In the genomic region with DNA sequence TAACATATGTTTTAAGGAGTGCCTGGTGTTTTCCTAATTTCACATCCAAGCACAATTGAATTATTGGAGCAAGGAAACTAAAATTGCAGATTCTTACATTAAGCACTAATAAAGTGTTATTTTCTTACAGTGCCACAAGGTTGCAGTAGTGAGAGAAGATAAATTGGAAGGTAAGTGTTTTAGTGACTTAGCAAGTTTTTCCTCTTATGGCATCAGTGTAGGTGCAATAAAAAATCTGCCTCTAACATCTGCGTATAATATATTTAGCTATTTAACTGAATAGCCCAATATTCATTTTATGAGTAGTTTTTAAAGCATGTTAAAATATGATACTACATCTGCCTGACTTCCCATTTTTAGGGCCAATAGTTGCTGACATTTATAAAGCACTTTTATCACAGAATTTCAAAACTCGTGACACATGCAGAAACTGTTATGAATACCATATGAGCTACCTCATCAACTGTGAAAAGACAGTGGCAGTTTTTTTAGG, we compare ENCODE assay signal across 8 cellular contexts. TPM values are rescaled to one million over a fixed set of nuclear protein-coding genes. Genes with fewer than 3 reads are reported as not detected.
DNase-seq lines count a peak whose midpoint lies in the region; ATAC-seq lines count a peak whose summit lies in the region.

No MANE protein-coding gene starts in this region.

- H3K4me3 ChIP-seq in muscle layer of colon (ENCODE audit: low read depth in 1 of 2, low read length in 2 of 2) = no peak overlapping the region

- no peaks in the 10 kb centered on the region for H3K9me3 ChIP-seq in muscle layer of colon (ENCODE audit: low read length)

- H3K27ac ChIP-seq in muscle layer of colon (ENCODE audit: low read depth, low read length) = peak overlapping the region; percentile 14

- DNase-seq in EH (ENCODE audit: low read depth) = peak; percentile 73
- DNase-seq in NCI-H2196 (lab: John Stamatoyannopoulos, UW; ENCODE audit: unreplicated experiment) = peak; percentile 40
- DNase-seq in ureter (ENCODE audit: low spot score) = no peak
- no peak for DNase-seq in stimulated activated naive B cell treated with anti-CD40 and anti-IgM and Interleukin-4, amounts not matched to agents 10 μg/mL and 1 μg/mL and 100 μg/mL, for 72 hours
- DNase-seq in stimulated activated CD4-positive, alpha-beta T cell treated with anti-CD3 and anti-CD28 coated beads, Interleukin-2, amount 100 ng/mL, for 24 hours = no peak

- peaks cover 14% of the 10 kb centered on the region for H3K4me1 Mint-ChIP-seq in dendritic cell treated with granulocyte-macrophage colony-stimulating factor and Interleukin-4, amounts not matched to agents 40 ng/mL and 50 ng/mL, for 4 days (ENCODE audit: low read depth)
- H3K4me1 Mint-ChIP-seq in stimulated activated naive B cell treated with anti-CD40 and anti-IgM and Interleukin-4, amounts not matched to agents 10 μg/mL and 1 μg/mL and 100 μg/mL, for 72 hours = no peaks in the 10 kb centered on the region

- no peak for ATAC-seq in GM21825 (IDR thresholded peaks at IDR 0.05; ENCODE audit: unreplicated experiment)
- no peak for ATAC-seq in stimulated activated naive B cell treated with anti-CD40 and anti-IgM and Interleukin-4, amounts not matched to agents 10 μg/mL and 1 μg/mL and 100 μg/mL, for 72 hours (replicated peaks)

- no peaks in the 10 kb centered on the region for H3K27me3 ChIP-seq in muscle layer of colon (ENCODE audit: control insufficient read depth in 1 of 2, insufficient read depth in 2 of 2, low read length in 2 of 2)

- H3K4me3 Mint-ChIP-seq in dendritic cell treated with granulocyte-macrophage colony-stimulating factor and Interleukin-4, amounts not matched to agents 40 ng/mL and 50 ng/mL, for 4 days = no peak overlapping the region
- no peak overlapping the region for H3K4me3 Mint-ChIP-seq in stimulated activated naive B cell treated with anti-CD40 and anti-IgM and Interleukin-4, amounts not matched to agents 10 μg/mL and 1 μg/mL and 100 μg/mL, for 72 hours

- H3K9ac ChIP-seq in muscle layer of colon (ENCODE audit: low read length) = no peak overlapping the region

- H3K27ac Mint-ChIP-seq in dendritic cell treated with granulocyte-macrophage colony-stimulating factor and Interleukin-4, amounts not matched to agents 40 ng/mL and 50 ng/mL, for 4 days = peak overlapping the region; percentile 84
- H3K27ac Mint-ChIP-seq in stimulated activated naive B cell treated with anti-CD40 and anti-IgM and Interleukin-4, amounts not matched to agents 10 μg/mL and 1 μg/mL and 100 μg/mL, for 72 hours = no peak overlapping the region

- no peaks in the 10 kb centered on the region for H3K36me3 ChIP-seq in muscle layer of colon (ENCODE audit: insufficient read depth, low read length)

- intact Hi-C loops in dendritic cell treated with granulocyte-macrophage colony-stimulating factor and Interleukin-4, amounts not matched to agents 40 ng/mL and 50 ng/mL, for 4 days (cut with micrococcal nuclease) = loop anchor here (5.0 kb wide), 1 partner anchor 116 kb away; no protein-coding TSS in a partner anchor

- no peaks in the 10 kb centered on the region for H3K9me3 Mint-ChIP-seq in dendritic cell treated with granulocyte-macrophage colony-stimulating factor and Interleukin-4, amounts not matched to agents 40 ng/mL and 50 ng/mL, for 4 days
- no peaks in the 10 kb centered on the region for H3K9me3 Mint-ChIP-seq in stimulated activated naive B cell treated with anti-CD40 and anti-IgM and Interleukin-4, amounts not matched to agents 10 μg/mL and 1 μg/mL and 100 μg/mL, for 72 hours

- peaks cover 34% of the 10 kb centered on the region for H3K36me3 Mint-ChIP-seq in dendritic cell treated with granulocyte-macrophage colony-stimulating factor and Interleukin-4, amounts not matched to agents 40 ng/mL and 50 ng/mL, for 4 days (ENCODE audit: low read depth)
- peaks cover 9 to 16% of the 10 kb centered on the region in 2 donors for H3K36me3 Mint-ChIP-seq in stimulated activated naive B cell treated with anti-CD40 and anti-IgM and Interleukin-4, amounts not matched to agents 10 μg/mL and 1 μg/mL and 100 μg/mL, for 72 hours

- peaks cover 48% of the 10 kb centered on the region for H3K4me1 ChIP-seq in muscle layer of colon (ENCODE audit: insufficient read depth, low read length)

- H3K27me3 Mint-ChIP-seq in dendritic cell treated with granulocyte-macrophage colony-stimulating factor and Interleukin-4, amounts not matched to agents 40 ng/mL and 50 ng/mL, for 4 days = no peaks in the 10 kb centered on the region
- H3K27me3 Mint-ChIP-seq in stimulated activated naive B cell treated with anti-CD40 and anti-IgM and Interleukin-4, amounts not matched to agents 10 μg/mL and 1 μg/mL and 100 μg/mL, for 72 hours = no peaks in the 10 kb centered on the region

RNA-seq across cellular contexts. Expression of gene POLD3, which starts 19.0 kb away (rescaled TPM):
- 21.8 TPM for total RNA-seq in ureter

Comparison
In these comparisons a context has a peak if more than half of its experiments do, and no peak if none do; other contexts are left out.
1. DNase-seq: peak in EH (single experiment) and NCI-H2196 (single experiment); none in ureter (single experiment), stimulated activated naive B cell treated with anti-CD40 and anti-IgM and Interleukin-4, amounts not matched to agents 10 μg/mL and 1 μg/mL and 100 μg/mL, for 72 hours (single experiment) and stimulated activated CD4-positive, alpha-beta T cell treated with anti-CD3 and anti-CD28 coated beads, Interleukin-2, amount 100 ng/mL, for 24 hours (0 of 2).